ENCODE assay signal across 19 cellular contexts in the genomic region with DNA sequence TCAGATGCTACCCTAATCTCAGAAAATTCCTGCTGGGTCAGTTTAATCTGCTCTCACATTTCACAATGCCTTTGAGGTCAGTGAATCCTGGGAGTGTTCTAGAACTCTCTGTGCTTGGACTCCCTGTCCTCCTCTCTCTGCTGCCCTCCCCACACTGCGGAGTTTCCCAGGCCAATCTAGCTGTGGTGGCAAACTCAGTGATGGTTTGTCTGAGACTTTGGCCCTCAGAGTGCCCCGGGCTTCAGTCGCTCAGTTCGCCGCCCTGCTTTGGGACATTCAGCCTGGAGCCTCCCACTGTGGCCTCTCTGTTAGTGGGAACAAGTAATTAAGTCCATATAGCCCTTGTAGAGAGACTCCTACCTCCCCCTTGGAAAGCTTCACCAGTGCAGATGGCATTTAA. TPM values are rescaled to one million over a fixed set of nuclear protein-coding genes. Genes with fewer than 3 reads are reported as not detected.
A peak's percentile ranks its signal among the peaks of the same experiment; 100 is the strongest.
DNase-seq lines count a peak whose midpoint lies in the region; ATAC-seq and TF ChIP-seq lines count a peak whose summit lies in the region.
"Had no signal": no experiment of that assay in that cellular context is flagged by ENCODE, and none has a peak within 500 bp of the region (broad histone marks: within the 10 kb centered on the region; RNA-seq: fewer than 3 reads in every experiment).

No MANE protein-coding gene starts in this region.

- peaks cover 9% of the 10 kb centered on the region for H3K27me3 ChIP-seq in left ventricle myocardium inferior (ENCODE audit: low read depth)
- no peaks in the 10 kb centered on the region for H3K27me3 ChIP-seq in endodermal cell (ENCODE audit: control insufficient read depth, insufficient read depth, low read length, poor library complexity, severe bottlenecking)
- H3K27me3 ChIP-seq: uterus had no signal

- H3K4me3 ChIP-seq in left ventricle myocardium inferior (no peak overlapping the region), endodermal cell (ENCODE audit: low read length) (no peak overlapping the region), mesodermal cell (ENCODE audit: extremely low read depth, insufficient read depth, low read length, poor library complexity, severe bottlenecking) (no peak overlapping the region)
- H3K4me3 ChIP-seq: A549, GM23338, uterus had no signal

- ATAC-seq in left cardiac atrium (peak; percentile 7 to 19), GM19455 (IDR thresholded peaks at IDR 0.05; ENCODE audit: unreplicated experiment) (no peak)
- ATAC-seq: A549, GM23338 had no signal

- H3K4me3 Mint-ChIP-seq in endodermal cell, result no peak overlapping the region
- peak overlapping the region; percentile 35 for H3K4me3 Mint-ChIP-seq in type B pancreatic cell
- H3K4me3 Mint-ChIP-seq: activated naive CD8-positive, alpha-beta T cell treated with anti-CD3 and anti-CD28 coated beads, Interleukin-2, amount 10 ng/mL, durations not matched to agents 7 days and 5 days; CD8-positive, alpha-beta memory T cell; GM23338 had no signal

- H3K27ac Mint-ChIP-seq in endodermal cell (no peak overlapping the region), type B pancreatic cell (peak overlapping the region; percentile 63)
- H3K27ac Mint-ChIP-seq: activated naive CD8-positive, alpha-beta T cell treated with anti-CD3 and anti-CD28 coated beads, Interleukin-2, amount 10 ng/mL, durations not matched to agents 7 days and 5 days; GM23338 had no signal

- no peak for DNase-seq in left cardiac atrium
- DNase-seq in left ventricle myocardium inferior, result no peak
- peak; percentile 39 for DNase-seq in endodermal cell
- peak; percentile 49 for DNase-seq in type B pancreatic cell (ENCODE audit: extremely low spot score, unreplicated experiment)
- no peak for DNase-seq in GM19238 (ENCODE audit: insufficient read length, low spot score)
- DNase-seq in stimulated activated CD4-positive, alpha-beta T cell treated with anti-CD3 and anti-CD28 coated beads, Interleukin-2, amount 100 ng/mL, for 24 hours, result no peak
- DNase-seq: activated CD4-positive, alpha-beta T cell treated with anti-CD3 and anti-CD28 coated beads, Interleukin-2, amount 50 U/mL, for 1 hour; activated naive CD8-positive, alpha-beta T cell treated with anti-CD3 and anti-CD28 coated beads, Interleukin-2, amount 10 ng/mL, durations not matched to agents 7 days and 5 days; CD8-positive, alpha-beta memory T cell; central memory CD4-positive, alpha-beta T cell; stimulated activated naive CD4-positive, alpha-beta T cell treated with Interleukin-2 at 50 U/mL for 16 hours; uterus had no signal

- H3K4me1 Mint-ChIP-seq in endodermal cell (peaks cover 38% of the 10 kb centered on the region), type B pancreatic cell (ENCODE audit: unreplicated experiment) (peaks cover 46% of the 10 kb centered on the region)

- H3K9me3 ChIP-seq in left ventricle myocardium inferior (replicated peaks) (no peaks in the 10 kb centered on the region), endodermal cell (ENCODE audit: control insufficient read depth, low read length) (no peaks in the 10 kb centered on the region), mesodermal cell (ENCODE audit: control insufficient read depth, low read length) (no peaks in the 10 kb centered on the region)
- H3K9me3 ChIP-seq: A549, uterus had no signal

- H3K4me1 ChIP-seq in left ventricle myocardium inferior, result no peaks in the 10 kb centered on the region
- peaks cover 9% of the 10 kb centered on the region for H3K4me1 ChIP-seq in endodermal cell (ENCODE audit: control insufficient read depth, insufficient read depth, low read length)
- H3K4me1 ChIP-seq in mesodermal cell (ENCODE audit: control insufficient read depth, insufficient read depth, low read length, poor library complexity, severe bottlenecking), result peaks cover 21% of the 10 kb centered on the region
- H3K4me1 ChIP-seq: A549, parathyroid adenoma, uterus had no signal

- no peak overlapping the region for H3K9ac ChIP-seq in endodermal cell (ENCODE audit: extremely low read depth, low read length, poor library complexity, severe bottlenecking)
- H3K9ac ChIP-seq: parathyroid adenoma had no signal

- H3K9me3 Mint-ChIP-seq in endodermal cell, result no peaks in the 10 kb centered on the region
- no peaks in the 10 kb centered on the region for H3K9me3 Mint-ChIP-seq in type B pancreatic cell
- H3K9me3 Mint-ChIP-seq: activated naive CD8-positive, alpha-beta T cell treated with anti-CD3 and anti-CD28 coated beads, Interleukin-2, amount 10 ng/mL, durations not matched to agents 7 days and 5 days; CD8-positive, alpha-beta memory T cell; GM23338 had no signal

- peaks cover 2% of the 10 kb centered on the region for H3K36me3 Mint-ChIP-seq in endodermal cell (ENCODE audit: low read depth)
- H3K36me3 Mint-ChIP-seq in type B pancreatic cell, result peaks cover 8% of the 10 kb centered on the region
- H3K36me3 Mint-ChIP-seq: activated naive CD8-positive, alpha-beta T cell treated with anti-CD3 and anti-CD28 coated beads, Interleukin-2, amount 10 ng/mL, durations not matched to agents 7 days and 5 days; CD8-positive, alpha-beta memory T cell had no signal

- H3K27ac ChIP-seq in left ventricle myocardium inferior (replicated peaks) (no peak overlapping the region), endodermal cell (ENCODE audit: low read depth, low read length) (peak overlapping the region; percentile 16), mesodermal cell (ENCODE audit: low read depth, low read length, severe bottlenecking) (peak overlapping the region; percentile 47)
- H3K27ac ChIP-seq: parathyroid adenoma, uterus had no signal

- intact Hi-C loops in left cardiac atrium (cut with DNase I) (no loop called here), left ventricle myocardium inferior (cut with micrococcal nuclease) (no loop called here)

- 90 to 97% methylated on average over 4 to 5 of the region's 5 CpGs for WGBS in endodermal cell (ENCODE audit: insufficient coverage in 1 of 2, insufficient read length in 1 of 2), 2 experiments
- 85 to 93% methylated on average over 3 to 5 of the region's 5 CpGs for WGBS in mesodermal cell (ENCODE audit: insufficient coverage in 2 of 2), 2 experiments

- H3K36me3 ChIP-seq in left ventricle myocardium inferior, result no peaks in the 10 kb centered on the region
- no peaks in the 10 kb centered on the region for H3K36me3 ChIP-seq in endodermal cell (ENCODE audit: control insufficient read depth, insufficient read depth, low read length)
- H3K36me3 ChIP-seq in mesodermal cell (ENCODE audit: control insufficient read depth, insufficient read depth, low read length), result no peaks in the 10 kb centered on the region
- H3K36me3 ChIP-seq: uterus had no signal

- TF ChIP-seq CTCF in left ventricle myocardium inferior (IDR thresholded peaks at IDR 0.05; ENCODE audit: borderline replicate concordance), result no peak
- no peak for TF ChIP-seq CTCF in endodermal cell (conservative IDR thresholded peaks at IDR 0.05)
- no peak for TF ChIP-seq CTCF in type B pancreatic cell (conservative IDR thresholded peaks at IDR 0.05)

- H3K27me3 Mint-ChIP-seq in endodermal cell (ENCODE audit: insufficient read depth), result peaks cover 2% of the 10 kb centered on the region
- peaks cover 3% of the 10 kb centered on the region for H3K27me3 Mint-ChIP-seq in type B pancreatic cell

RNA-seq across cellular contexts. Expression of gene C1orf226, which starts 7.1 kb away (rescaled TPM):
- total RNA-seq in left cardiac atrium, result 1 to 10 TPM; 2.3 to 4.9 TPM
- total RNA-seq in left ventricle myocardium inferior, result 8.7 TPM
- total RNA-seq in endodermal cell, result 1 to 10 TPM; 5.1 to 6.2 TPM
- polyA plus RNA-seq in endodermal cell (2013, experiment 1 of 2), result 7.3 TPM
- 6.3 TPM for polyA plus RNA-seq in endodermal cell (2013, experiment 2 of 2)
- 6.2 TPM for polyA plus RNA-seq in mesodermal cell (2013, experiment 1 of 2)
- 5.1 TPM for polyA plus RNA-seq in mesodermal cell (2013, experiment 2 of 2)
- total RNA-seq in type B pancreatic cell (ENCODE audit: low replicate concordance), result 12.6 and 15.8 TPM in 2 replicates
- polyA plus RNA-seq: CD8-positive, alpha-beta memory T cell had no signal

RNA-seq across cellular contexts. Expression of gene SPATA46, which starts 12.0 kb away (rescaled TPM):
- total RNA-seq in left cardiac atrium, result not detected
- total RNA-seq in left ventricle myocardium inferior, result not detected
- not detected for total RNA-seq in endodermal cell
- polyA plus RNA-seq in endodermal cell (2013, experiment 1 of 2), result not detected
- polyA plus RNA-seq in endodermal cell (2013, experiment 2 of 2), result not detected
- polyA plus RNA-seq in mesodermal cell (2013, experiment 1 of 2), result not detected
- not detected for polyA plus RNA-seq in mesodermal cell (2013, experiment 2 of 2)
- total RNA-seq in type B pancreatic cell (ENCODE audit: low replicate concordance), result not detected in 2 replicates
- total RNA-seq: activated naive CD8-positive, alpha-beta T cell treated with anti-CD3 and anti-CD28 coated beads, Interleukin-2, amount 10 ng/mL, durations not matched to agents 7 days and 5 days; CD8-positive, alpha-beta memory T cell; glomerular endothelial cell; GM23338; mesenteric fat pad; uterus had no signal
- polyA plus RNA-seq: A549; CD8-positive, alpha-beta memory T cell; GM23338 had no signal

RNA-seq across cellular contexts. Expression of gene SH2D1B, which starts 23.3 kb away (rescaled TPM):
- under 1 TPM; 0.13 to 0.27 TPM for total RNA-seq in left cardiac atrium
- total RNA-seq in left ventricle myocardium inferior, result 0.11 TPM
- not detected for total RNA-seq in endodermal cell
- not detected for polyA plus RNA-seq in endodermal cell (2013, experiment 1 of 2)
- not detected for polyA plus RNA-seq in endodermal cell (2013, experiment 2 of 2)
- polyA plus RNA-seq in mesodermal cell (2013, experiment 1 of 2), result not detected
- not detected for polyA plus RNA-seq in mesodermal cell (2013, experiment 2 of 2)
- not detected in 2 replicates for total RNA-seq in type B pancreatic cell (ENCODE audit: low replicate concordance)
- total RNA-seq: activated naive CD8-positive, alpha-beta T cell treated with anti-CD3 and anti-CD28 coated beads, Interleukin-2, amount 10 ng/mL, durations not matched to agents 7 days and 5 days; CD8-positive, alpha-beta memory T cell; glomerular endothelial cell; GM23338 had no signal
- polyA plus RNA-seq: GM23338 had no signal

Comparison
In these comparisons a context has a peak if more than half of its experiments do, and no peak if none do; other contexts are left out.
1. DNase-seq: peak in endodermal cell (single experiment) and type B pancreatic cell (single experiment); none in left cardiac atrium (single experiment), left ventricle myocardium inferior (single experiment), GM19238 (single experiment) and stimulated activated CD4-positive, alpha-beta T cell treated with anti-CD3 and anti-CD28 coated beads, Interleukin-2, amount 100 ng/mL, for 24 hours (0 of 2).